ENCODE assay signal across 2 cellular contexts in the genomic region with DNA sequence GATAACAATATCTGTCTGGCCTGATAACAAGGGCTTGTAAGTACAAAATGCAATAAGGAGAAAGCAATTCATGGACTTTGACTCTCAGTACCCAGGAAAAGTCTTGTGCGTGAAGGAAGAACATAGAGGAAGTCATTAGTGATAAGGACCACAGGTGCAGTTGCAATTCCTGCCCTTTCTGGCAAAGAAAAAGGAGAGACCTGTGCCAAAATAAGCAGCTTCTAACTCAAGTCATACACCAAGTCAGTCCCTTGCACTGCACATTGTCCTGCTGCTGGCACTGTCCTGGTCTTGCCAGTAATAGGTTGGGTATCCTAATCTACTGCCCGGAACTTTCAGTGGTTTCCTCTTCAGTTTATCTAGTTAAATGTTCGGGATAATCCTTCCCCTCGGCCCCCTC.
TF ChIP-seq lines count a peak whose summit lies in the region.

No MANE protein-coding gene starts in this region.

TF ChIP-seq in HepG2, 621 proteins besides CTCF, POLR2A, EP300 and RAD21:
- no peak for TF ChIP-seq MBNL3 (CRISPR knock-in tag; conservative IDR thresholded peaks at IDR 0.05)
- no peak for TF ChIP-seq ZNF160 (CRISPR knock-in tag; IDR thresholded peaks at IDR 0.05)
- no peak for TF ChIP-seq RFXANK (CRISPR knock-in tag; IDR thresholded peaks at IDR 0.05)
- TF ChIP-seq ZBTB3 (CRISPR knock-in tag; IDR thresholded peaks at IDR 0.05; ENCODE audit: borderline replicate concordance, low read depth), result no peak
- TF ChIP-seq ZSCAN31 (CRISPR knock-in tag; IDR thresholded peaks at IDR 0.05; ENCODE audit: low read depth), result no peak
- no peak for TF ChIP-seq ZNF326 (CRISPR knock-in tag; IDR thresholded peaks at IDR 0.05; ENCODE audit: borderline replicate concordance)
- TF ChIP-seq ZNF782 (CRISPR knock-in tag; IDR thresholded peaks at IDR 0.05; ENCODE audit: borderline replicate concordance), result no peak
- no peak for TF ChIP-seq CHD4 (IDR thresholded peaks at IDR 0.05; ENCODE audit: borderline replicate concordance, low read length)
- TF ChIP-seq GLI4 (CRISPR knock-in tag; IDR thresholded peaks at IDR 0.05; ENCODE audit: borderline replicate concordance), result no peak
- no peak for TF ChIP-seq DDIT3 (CRISPR knock-in tag; IDR thresholded peaks at IDR 0.05)
- TF ChIP-seq GMEB2 (CRISPR knock-in tag; IDR thresholded peaks at IDR 0.05; ENCODE audit: low read depth), result no peak
- TF ChIP-seq, protein P1, sequence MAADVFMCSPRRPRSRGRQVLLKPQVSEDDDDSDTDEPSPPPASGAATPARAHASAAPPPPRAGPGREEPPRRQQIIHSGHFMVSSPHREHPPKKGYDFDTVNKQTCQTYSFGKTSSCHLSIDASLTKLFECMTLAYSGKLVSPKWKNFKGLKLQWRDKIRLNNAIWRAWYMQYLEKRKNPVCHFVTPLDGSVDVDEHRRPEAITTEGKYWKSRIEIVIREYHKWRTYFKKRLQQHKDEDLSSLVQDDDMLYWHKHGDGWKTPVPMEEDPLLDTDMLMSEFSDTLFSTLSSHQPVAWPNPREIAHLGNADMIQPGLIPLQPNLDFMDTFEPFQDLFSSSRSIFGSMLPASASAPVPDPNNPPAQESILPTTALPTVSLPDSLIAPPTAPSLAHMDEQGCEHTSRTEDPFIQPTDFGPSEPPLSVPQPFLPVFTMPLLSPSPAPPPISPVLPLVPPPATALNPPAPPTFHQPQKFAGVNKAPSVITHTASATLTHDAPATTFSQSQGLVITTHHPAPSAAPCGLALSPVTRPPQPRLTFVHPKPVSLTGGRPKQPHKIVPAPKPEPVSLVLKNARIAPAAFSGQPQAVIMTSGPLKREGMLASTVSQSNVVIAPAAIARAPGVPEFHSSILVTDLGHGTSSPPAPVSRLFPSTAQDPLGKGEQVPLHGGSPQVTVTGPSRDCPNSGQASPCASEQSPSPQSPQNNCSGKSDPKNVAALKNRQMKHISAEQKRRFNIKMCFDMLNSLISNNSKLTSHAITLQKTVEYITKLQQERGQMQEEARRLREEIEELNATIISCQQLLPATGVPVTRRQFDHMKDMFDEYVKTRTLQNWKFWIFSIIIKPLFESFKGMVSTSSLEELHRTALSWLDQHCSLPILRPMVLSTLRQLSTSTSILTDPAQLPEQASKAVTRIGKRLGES (CRISPR knock-in tag; IDR thresholded peaks at IDR 0.05; ENCODE audit: borderline replicate concordance), result no peak
- no peak for TF ChIP-seq AGO1 (IDR thresholded peaks at IDR 0.05; ENCODE audit: low read depth, low read length, poor library complexity, severe bottlenecking)
- no peak for TF ChIP-seq SOX6 (IDR thresholded peaks at IDR 0.05)
- TF ChIP-seq SOX6 (CRISPR knock-in tag; IDR thresholded peaks at IDR 0.05), result no peak
- TF ChIP-seq PRDM10 (CRISPR knock-in tag; IDR thresholded peaks at IDR 0.05; ENCODE audit: low read depth), result no peak
- TF ChIP-seq ZNF335 (CRISPR knock-in tag; IDR thresholded peaks at IDR 0.05), result no peak

TF ChIP-seq in endothelial cell of umbilical vein, 7 proteins besides CTCF, POLR2A, EP300 and RAD21:
- no peak for TF ChIP-seq EZH2 (IDR thresholded peaks at IDR 0.05; ENCODE audit: borderline replicate concordance, low read depth, low read length, severe bottlenecking)
- TF ChIP-seq MYC (IDR thresholded peaks at IDR 0.05; ENCODE audit: low read depth, low read length), result no peak
- no peak for TF ChIP-seq MAX (IDR thresholded peaks at IDR 0.05; ENCODE audit: insufficient read depth, insufficient read length)
- TF ChIP-seq GATA2 (IDR thresholded peaks at IDR 0.05; ENCODE audit: insufficient read depth, insufficient read length, low read depth, low read length), result no peak
- TF ChIP-seq JUN (IDR thresholded peaks at IDR 0.05; ENCODE audit: borderline replicate concordance, insufficient read depth, insufficient read length, low read depth), result no peak
TF ChIP-seq in endothelial cell of umbilical vein: peak in this region for 0.
